In genomic region chr6:41073203-41073967, GRCh38 we compare ENCODE assay signal across 8 cellular contexts. TPM values are rescaled to one million over a fixed set of nuclear protein-coding genes. Genes with fewer than 3 reads are reported as not detected.
DNase-seq lines count a peak whose midpoint lies in the region; ATAC-seq, FAIRE-seq and TF ChIP-seq lines count a peak whose summit lies in the region.

No MANE protein-coding gene starts in this region.

- H3K4me3 Mint-ChIP-seq in T-helper 1 cell treated with Interleukin-12 subunit alpha and Interleukin-12 subunit beta and Interleukin-4 antibody, amounts not matched to agents 30 μg/mL and 1 μg/mL, for 36 hours, result peak overlapping the region; percentile 94

- H3K36me3 Mint-ChIP-seq in T-helper 1 cell treated with Interleukin-12 subunit alpha and Interleukin-12 subunit beta and Interleukin-4 antibody, amounts not matched to agents 30 μg/mL and 1 μg/mL, for 36 hours (ENCODE audit: low read depth), result peaks cover 32% of the 10 kb centered on the region

- peak; percentile 22 for TF ChIP-seq CTCF in GM12865 (IDR thresholded peaks at IDR 0.05; ENCODE audit: insufficient read depth, low read depth, low read length, missing control alignments)

- H3K27ac Mint-ChIP-seq in T-helper 1 cell treated with Interleukin-12 subunit alpha and Interleukin-12 subunit beta and Interleukin-4 antibody, amounts not matched to agents 30 μg/mL and 1 μg/mL, for 36 hours, result peak overlapping the region; percentile 97

- H3K27me3 Mint-ChIP-seq in T-helper 1 cell treated with Interleukin-12 subunit alpha and Interleukin-12 subunit beta and Interleukin-4 antibody, amounts not matched to agents 30 μg/mL and 1 μg/mL, for 36 hours (ENCODE audit: low read depth), result no peaks in the 10 kb centered on the region

- ATAC-seq in HG02623 (IDR thresholded peaks at IDR 0.05; ENCODE audit: unreplicated experiment) (peak; percentile 27), left ventricle myocardium superior (peak; percentile 39)

- intact Hi-C loops in left ventricle myocardium superior (cut with micrococcal nuclease), result no loop called here

- FAIRE-seq in urothelium cell line (lab: Jason Lieb, UNC), result peak; percentile 79

- no peaks in the 10 kb centered on the region for H3K9me3 Mint-ChIP-seq in T-helper 1 cell treated with Interleukin-12 subunit alpha and Interleukin-12 subunit beta and Interleukin-4 antibody, amounts not matched to agents 30 μg/mL and 1 μg/mL, for 36 hours

- peaks cover 47% of the 10 kb centered on the region for H3K4me1 Mint-ChIP-seq in T-helper 1 cell treated with Interleukin-12 subunit alpha and Interleukin-12 subunit beta and Interleukin-4 antibody, amounts not matched to agents 30 μg/mL and 1 μg/mL, for 36 hours (ENCODE audit: low read depth)

- peak; percentile 90 for DNase-seq in GM12865 (ENCODE audit: low read depth)
- DNase-seq in NCI-H1417 (lab: John Stamatoyannopoulos, UW), result peak; percentile 58 to 85 (median 82)
- peak; percentile 61 for DNase-seq in amniotic stem cell (lab: John Stamatoyannopoulos, UW)
- peak; percentile 88 for DNase-seq in left ventricle myocardium superior
- peak; percentile 52 for DNase-seq in pulmonary artery endothelial cell (ENCODE audit: low read depth, low spot score)
- peak; percentile 82 for DNase-seq in urothelium cell line (ENCODE audit: low spot score)

- H3K4me3 ChIP-seq in GM12865 (ENCODE audit: low read depth, low read length), result peak overlapping the region; percentile 99

RNA-seq across cellular contexts. Expression of gene NFYA, which starts 0.6 kb away (rescaled TPM):
- total RNA-seq in left ventricle myocardium superior (12.1 TPM), pulmonary artery endothelial cell (19.2 and 19.3 TPM in 2 replicates)

RNA-seq across cellular contexts. Expression of gene OARD1, which starts 1.2 kb away (rescaled TPM):
- total RNA-seq in left ventricle myocardium superior (22.2 TPM), pulmonary artery endothelial cell (6.2 and 9.7 TPM in 2 replicates)

RNA-seq across cellular contexts. Expression of gene APOBEC2, which starts 20.4 kb away (rescaled TPM):
- total RNA-seq in left ventricle myocardium superior (237 TPM), pulmonary artery endothelial cell (not detected in 2 replicates)

RNA-seq across cellular contexts. Expression of gene TSPO2, which starts 31.1 kb away (rescaled TPM):
- total RNA-seq in left ventricle myocardium superior, result not detected
- total RNA-seq in pulmonary artery endothelial cell, result not detected in 2 replicates

RNA-seq across cellular contexts. Expression of gene UNC5CL, which starts 34.4 kb away (rescaled TPM):
- total RNA-seq in left ventricle myocardium superior, result 0.20 TPM
- total RNA-seq in pulmonary artery endothelial cell, result 0.04 and 0.07 TPM in 2 replicates

Comparison
In these comparisons a context has a peak if more than half of its experiments do, and no peak if none do; other contexts are left out.
1. Peak in every context shown above with its lines: DNase-seq, ATAC-seq and H3K4me3 ChIP-seq.
2. RNA of gene APOBEC2, which starts 20.4 kb away (total RNA-seq): 237 TPM in left ventricle myocardium superior (single experiment); not detected in pulmonary artery endothelial cell; every median in the first group is over 100 times any median in the second.